ENCODE assay signal across 1 cellular context in genomic region chr1:46512792-46513190, GRCh38.
TF ChIP-seq lines count a peak whose summit lies in the region.

No MANE protein-coding gene starts in this region.

TF ChIP-seq in GM23338, 12 proteins besides CTCF, POLR2A, EP300 and RAD21 (continued from another document):
- TF ChIP-seq ZNF462 (CRISPR knock-in tag; IDR thresholded peaks at IDR 0.05) (no peak), POLR2AphosphoS5 (IDR thresholded peaks at IDR 0.05; ENCODE audit: low read depth) (no peak), REST (IDR thresholded peaks at IDR 0.05; ENCODE audit: unreplicated experiment) (no peak)
TF ChIP-seq in GM23338: peak in this region for 0.
